Comparison of ENCODE assay signal across 1 cellular context in the genomic region with DNA sequence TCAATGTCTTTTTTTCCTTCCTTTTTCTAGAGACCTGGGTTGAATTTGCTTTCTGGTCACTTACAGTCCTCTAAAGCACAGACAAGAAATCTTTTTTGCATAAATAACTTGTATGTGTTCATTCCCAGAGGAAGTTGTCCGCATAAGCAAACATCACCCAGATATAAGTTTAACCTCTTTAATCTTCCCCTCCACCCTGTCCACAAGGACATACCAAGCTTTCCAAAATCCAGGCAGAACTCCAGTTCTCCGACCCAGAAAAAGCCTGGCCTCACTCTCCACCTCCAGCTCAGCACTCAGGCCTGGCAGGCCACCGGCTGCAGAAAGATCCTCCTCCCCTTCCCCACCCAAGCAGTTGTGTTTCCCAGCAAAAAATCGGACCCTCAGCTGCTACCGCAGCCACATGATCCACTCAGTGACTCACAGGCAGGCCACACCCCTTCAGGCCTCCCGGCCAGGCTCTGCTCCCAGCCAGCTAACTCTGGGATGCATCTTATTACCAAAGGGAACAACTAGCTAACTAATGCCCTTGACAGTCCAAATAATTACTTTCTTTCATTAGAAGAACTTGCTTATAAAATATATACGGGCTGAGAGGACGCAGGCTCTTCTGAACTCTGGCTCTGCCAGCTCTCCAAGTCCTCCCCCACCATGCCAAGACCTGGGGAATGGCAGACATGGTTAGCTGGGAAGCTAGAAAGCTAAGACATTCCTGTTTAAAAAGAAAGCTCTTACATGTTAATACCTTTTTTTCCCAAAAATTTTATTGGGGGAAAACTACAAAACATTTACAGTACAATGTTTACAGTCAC.
TF ChIP-seq lines count a peak whose summit lies in the region.

No MANE protein-coding gene starts in this region.

TF ChIP-seq in SK-N-SH, 30 proteins besides CTCF, POLR2A, EP300 and RAD21 (continued from another document):
- no peak for TF ChIP-seq YY1 (IDR thresholded peaks at IDR 0.05; ENCODE audit: low read depth)
- TF ChIP-seq FOXJ3 (CRISPR knock-in tag; IDR thresholded peaks at IDR 0.05), result no peak
- peak; percentile 79 for TF ChIP-seq POLR2AphosphoS5 (IDR thresholded peaks at IDR 0.05; ENCODE audit: low read depth, low read length)
- TF ChIP-seq RCOR1 (IDR thresholded peaks at IDR 0.05; ENCODE audit: low read length), result no peak
- peak; percentile 38; the same call in 1 of the 2 replicates for TF ChIP-seq RXRA (IDR thresholded peaks at IDR 0.05; ENCODE audit: borderline replicate concordance, low read depth)
- no peak for TF ChIP-seq EZH2phosphoT487 (IDR thresholded peaks at IDR 0.05; ENCODE audit: borderline replicate concordance, low read depth)
- no peak; the same call in 1 of the 2 replicates for TF ChIP-seq GABPA (IDR thresholded peaks at IDR 0.05; ENCODE audit: low read depth)
- peak; percentile 86 for TF ChIP-seq SIN3A (IDR thresholded peaks at IDR 0.05; ENCODE audit: borderline replicate concordance, low read depth, low read length)
- TF ChIP-seq FOSL2 (IDR thresholded peaks at IDR 0.05; ENCODE audit: borderline replicate concordance, low read depth), result peak; percentile 94
- TF ChIP-seq, protein P1, sequence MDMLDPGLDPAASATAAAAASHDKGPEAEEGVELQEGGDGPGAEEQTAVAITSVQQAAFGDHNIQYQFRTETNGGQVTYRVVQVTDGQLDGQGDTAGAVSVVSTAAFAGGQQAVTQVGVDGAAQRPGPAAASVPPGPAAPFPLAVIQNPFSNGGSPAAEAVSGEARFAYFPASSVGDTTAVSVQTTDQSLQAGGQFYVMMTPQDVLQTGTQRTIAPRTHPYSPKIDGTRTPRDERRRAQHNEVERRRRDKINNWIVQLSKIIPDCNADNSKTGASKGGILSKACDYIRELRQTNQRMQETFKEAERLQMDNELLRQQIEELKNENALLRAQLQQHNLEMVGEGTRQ (IDR thresholded peaks at IDR 0.05; ENCODE audit: borderline replicate concordance, low read depth, low read length), result peak; percentile 77
- peak; percentile 88 for TF ChIP-seq MXI1 (IDR thresholded peaks at IDR 0.05; ENCODE audit: low read depth, low read length)
- TF ChIP-seq GATA2 (CRISPR knock-in tag; IDR thresholded peaks at IDR 0.05), result no peak
- TF ChIP-seq RFX5 (IDR thresholded peaks at IDR 0.05; ENCODE audit: low read length), result no peak
- TF ChIP-seq TCF12 (IDR thresholded peaks at IDR 0.05), result peak; percentile 85
- TF ChIP-seq MEF2A (IDR thresholded peaks at IDR 0.05; ENCODE audit: borderline replicate concordance, low read depth), result no peak
- no peak for TF ChIP-seq NRF1 (IDR thresholded peaks at IDR 0.05; ENCODE audit: low read depth, low read length)
- TF ChIP-seq CHD2 (IDR thresholded peaks at IDR 0.05; ENCODE audit: low read length, partially characterized antibody), result peak; percentile 51
- TF ChIP-seq REST (IDR thresholded peaks at IDR 0.05; ENCODE audit: low read depth, low read length), result peak; percentile 65
- TF ChIP-seq FOXM1 (IDR thresholded peaks at IDR 0.05; ENCODE audit: low read depth), result no peak
- TF ChIP-seq USF1 (IDR thresholded peaks at IDR 0.05; ENCODE audit: borderline replicate concordance, low read depth), result peak; percentile 91
